Comparison of ENCODE assay signal across 1 cellular context in the genomic region with DNA sequence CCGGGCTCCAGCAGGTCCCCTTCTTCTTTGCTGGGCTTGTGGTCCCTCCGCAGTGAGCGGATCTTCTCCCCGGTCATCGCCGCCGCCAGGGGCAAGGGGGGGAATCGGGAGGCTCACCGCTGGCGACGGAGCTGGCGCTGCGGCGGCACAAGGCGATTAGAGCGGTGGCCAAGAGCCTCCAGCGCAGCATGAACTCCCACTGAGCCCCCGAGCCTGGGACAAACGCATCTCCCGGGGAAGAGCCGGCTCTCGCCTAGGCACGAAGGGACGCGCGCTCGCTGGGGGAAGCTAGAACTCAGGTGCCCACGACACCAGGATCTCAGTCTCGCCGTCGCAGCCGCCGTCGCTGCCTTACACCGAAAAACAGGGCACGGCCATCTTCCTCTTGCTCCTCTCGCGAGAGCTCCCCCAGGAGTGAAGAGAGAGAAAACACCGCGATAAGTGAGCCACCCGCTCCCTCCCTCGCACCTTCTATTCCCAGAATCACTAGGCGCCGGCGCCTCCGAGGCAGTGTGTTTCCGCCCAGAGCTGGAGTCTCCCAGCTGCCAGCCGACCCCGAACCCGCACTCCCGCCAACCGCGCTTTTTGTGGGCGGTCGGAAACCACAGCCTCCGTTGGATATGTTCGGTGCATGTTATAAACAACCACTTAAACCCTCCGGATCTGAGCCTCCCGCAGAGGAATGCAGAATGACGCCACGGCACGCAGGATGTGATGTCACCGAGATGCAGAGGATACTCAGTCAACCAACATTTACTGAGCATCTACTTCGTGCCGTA.
TF ChIP-seq lines count a peak whose summit lies in the region.

A gene with protein sequence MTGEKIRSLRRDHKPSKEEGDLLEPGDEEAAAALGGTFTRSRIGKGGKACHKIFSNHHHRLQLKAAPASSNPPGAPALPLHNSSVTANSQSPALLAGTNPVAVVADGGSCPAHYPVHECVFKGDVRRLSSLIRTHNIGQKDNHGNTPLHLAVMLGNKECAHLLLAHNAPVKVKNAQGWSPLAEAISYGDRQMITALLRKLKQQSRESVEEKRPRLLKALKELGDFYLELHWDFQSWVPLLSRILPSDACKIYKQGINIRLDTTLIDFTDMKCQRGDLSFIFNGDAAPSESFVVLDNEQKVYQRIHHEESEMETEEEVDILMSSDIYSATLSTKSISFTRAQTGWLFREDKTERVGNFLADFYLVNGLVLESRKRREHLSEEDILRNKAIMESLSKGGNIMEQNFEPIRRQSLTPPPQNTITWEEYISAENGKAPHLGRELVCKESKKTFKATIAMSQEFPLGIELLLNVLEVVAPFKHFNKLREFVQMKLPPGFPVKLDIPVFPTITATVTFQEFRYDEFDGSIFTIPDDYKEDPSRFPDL (minus strand): TSS at position 391 of the 779 bp plus-strand sequence. CDS start 314 bp downstream, at position 77.

TF ChIP-seq in K562, 482 proteins besides CTCF, POLR2A, EP300 and RAD21 (continued from another document and continues in another):
- TF ChIP-seq, protein P1, sequence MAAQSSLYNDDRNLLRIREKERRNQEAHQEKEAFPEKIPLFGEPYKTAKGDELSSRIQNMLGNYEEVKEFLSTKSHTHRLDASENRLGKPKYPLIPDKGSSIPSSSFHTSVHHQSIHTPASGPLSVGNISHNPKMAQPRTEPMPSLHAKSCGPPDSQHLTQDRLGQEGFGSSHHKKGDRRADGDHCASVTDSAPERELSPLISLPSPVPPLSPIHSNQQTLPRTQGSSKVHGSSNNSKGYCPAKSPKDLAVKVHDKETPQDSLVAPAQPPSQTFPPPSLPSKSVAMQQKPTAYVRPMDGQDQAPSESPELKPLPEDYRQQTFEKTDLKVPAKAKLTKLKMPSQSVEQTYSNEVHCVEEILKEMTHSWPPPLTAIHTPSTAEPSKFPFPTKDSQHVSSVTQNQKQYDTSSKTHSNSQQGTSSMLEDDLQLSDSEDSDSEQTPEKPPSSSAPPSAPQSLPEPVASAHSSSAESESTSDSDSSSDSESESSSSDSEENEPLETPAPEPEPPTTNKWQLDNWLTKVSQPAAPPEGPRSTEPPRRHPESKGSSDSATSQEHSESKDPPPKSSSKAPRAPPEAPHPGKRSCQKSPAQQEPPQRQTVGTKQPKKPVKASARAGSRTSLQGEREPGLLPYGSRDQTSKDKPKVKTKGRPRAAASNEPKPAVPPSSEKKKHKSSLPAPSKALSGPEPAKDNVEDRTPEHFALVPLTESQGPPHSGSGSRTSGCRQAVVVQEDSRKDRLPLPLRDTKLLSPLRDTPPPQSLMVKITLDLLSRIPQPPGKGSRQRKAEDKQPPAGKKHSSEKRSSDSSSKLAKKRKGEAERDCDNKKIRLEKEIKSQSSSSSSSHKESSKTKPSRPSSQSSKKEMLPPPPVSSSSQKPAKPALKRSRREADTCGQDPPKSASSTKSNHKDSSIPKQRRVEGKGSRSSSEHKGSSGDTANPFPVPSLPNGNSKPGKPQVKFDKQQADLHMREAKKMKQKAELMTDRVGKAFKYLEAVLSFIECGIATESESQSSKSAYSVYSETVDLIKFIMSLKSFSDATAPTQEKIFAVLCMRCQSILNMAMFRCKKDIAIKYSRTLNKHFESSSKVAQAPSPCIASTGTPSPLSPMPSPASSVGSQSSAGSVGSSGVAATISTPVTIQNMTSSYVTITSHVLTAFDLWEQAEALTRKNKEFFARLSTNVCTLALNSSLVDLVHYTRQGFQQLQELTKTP (IDR thresholded peaks at IDR 0.05; ENCODE audit: low read depth in 1 of 2, partially characterized antibody in 2 of 2), result peak in 1 of 2 experiments; percentile 71
- TF ChIP-seq, protein P2, sequence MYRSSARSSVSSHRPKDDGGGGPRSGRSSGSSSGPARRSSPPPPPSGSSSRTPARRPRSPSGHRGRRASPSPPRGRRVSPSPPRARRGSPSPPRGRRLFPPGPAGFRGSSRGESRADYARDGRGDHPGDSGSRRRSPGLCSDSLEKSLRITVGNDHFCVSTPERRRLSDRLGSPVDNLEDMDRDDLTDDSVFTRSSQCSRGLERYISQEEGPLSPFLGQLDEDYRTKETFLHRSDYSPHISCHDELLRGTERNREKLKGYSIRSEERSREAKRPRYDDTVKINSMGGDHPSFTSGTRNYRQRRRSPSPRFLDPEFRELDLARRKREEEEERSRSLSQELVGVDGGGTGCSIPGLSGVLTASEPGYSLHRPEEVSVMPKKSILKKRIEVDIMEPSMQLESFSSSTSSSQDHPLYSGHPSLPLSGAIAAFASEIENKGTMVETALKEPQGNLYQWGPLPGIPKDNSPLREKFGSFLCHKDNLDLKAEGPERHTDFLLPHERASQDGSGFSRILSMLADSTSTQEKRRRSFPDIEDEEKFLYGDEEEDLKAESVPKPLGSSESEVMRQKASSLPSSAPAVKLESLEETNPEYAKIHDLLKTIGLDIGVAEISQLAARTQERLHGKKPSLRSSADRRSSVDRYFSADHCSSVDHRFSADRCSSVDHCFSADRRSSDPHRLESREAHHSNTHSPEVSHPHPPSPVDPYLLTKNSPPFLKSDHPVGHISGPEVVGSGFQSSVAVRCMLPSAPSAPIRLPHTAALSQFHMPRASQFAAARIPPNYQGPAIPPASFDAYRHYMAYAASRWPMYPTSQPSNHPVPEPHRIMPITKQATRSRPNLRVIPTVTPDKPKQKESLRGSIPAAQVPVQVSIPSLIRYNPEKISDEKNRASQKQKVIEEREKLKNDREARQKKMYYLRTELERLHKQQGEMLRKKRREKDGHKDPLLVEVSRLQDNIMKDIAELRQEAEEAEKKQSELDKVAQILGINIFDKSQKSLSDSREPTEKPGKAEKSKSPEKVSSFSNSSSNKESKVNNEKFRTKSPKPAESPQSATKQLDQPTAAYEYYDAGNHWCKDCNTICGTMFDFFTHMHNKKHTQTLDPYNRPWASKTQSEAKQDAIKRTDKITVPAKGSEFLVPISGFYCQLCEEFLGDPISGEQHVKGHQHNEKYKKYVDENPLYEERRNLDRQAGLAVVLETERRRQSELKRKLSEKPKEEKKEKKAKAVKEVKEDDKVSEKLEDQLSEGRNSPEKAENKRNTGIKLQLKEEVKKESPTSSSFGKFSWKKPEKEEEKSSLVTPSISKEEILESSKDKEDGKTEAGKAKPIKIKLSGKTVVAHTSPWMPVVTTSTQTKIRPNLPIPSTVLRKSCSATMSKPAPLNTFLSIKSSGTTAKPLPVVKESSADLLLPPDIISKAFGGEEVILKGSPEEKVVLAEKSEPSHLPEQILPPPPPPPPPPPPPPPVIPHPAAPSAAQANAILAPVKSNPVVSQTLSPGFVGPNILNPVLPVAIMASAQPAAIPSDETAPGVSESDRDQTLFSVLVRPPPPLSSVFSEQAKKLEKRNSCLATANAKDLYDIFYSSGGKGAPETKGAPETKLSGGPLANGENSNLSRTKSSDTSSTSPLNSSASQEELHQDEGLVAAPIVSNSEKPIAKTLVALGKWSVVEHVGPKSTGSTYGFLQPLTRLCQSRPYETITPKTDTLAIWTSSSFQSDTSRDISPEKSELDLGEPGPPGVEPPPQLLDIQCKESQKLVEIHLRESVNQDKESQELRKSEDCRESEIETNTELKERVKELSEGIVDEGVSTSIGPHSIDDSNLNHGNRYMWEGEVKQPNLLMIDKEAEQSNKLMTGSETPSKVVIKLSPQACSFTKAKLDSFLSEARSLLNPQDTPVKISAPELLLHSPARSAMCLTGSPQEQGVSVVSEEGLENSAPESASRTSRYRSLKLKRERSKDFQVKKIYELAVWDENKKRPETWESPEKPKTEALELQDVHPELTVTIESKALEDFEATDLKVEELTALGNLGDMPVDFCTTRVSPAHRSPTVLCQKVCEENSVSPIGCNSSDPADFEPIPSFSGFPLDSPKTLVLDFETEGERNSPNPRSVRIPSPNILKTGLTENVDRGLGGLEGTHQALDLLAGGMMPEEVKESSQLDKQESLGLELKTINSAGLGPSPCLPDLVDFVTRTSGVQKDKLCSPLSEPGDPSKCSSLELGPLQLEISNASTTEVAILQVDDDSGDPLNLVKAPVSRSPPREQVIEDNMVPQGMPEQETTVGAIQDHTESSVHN (IDR thresholded peaks at IDR 0.05; ENCODE audit: borderline replicate concordance in 1 of 2, low read depth in 1 of 2), result no peak
- no peak for TF ChIP-seq SRSF7 (optimal IDR thresholded peaks at IDR 0.05; ENCODE audit: low read depth, low read length)
- TF ChIP-seq ADNP (tag; IDR thresholded peaks at IDR 0.05), result no peak
- TF ChIP-seq, protein P3, sequence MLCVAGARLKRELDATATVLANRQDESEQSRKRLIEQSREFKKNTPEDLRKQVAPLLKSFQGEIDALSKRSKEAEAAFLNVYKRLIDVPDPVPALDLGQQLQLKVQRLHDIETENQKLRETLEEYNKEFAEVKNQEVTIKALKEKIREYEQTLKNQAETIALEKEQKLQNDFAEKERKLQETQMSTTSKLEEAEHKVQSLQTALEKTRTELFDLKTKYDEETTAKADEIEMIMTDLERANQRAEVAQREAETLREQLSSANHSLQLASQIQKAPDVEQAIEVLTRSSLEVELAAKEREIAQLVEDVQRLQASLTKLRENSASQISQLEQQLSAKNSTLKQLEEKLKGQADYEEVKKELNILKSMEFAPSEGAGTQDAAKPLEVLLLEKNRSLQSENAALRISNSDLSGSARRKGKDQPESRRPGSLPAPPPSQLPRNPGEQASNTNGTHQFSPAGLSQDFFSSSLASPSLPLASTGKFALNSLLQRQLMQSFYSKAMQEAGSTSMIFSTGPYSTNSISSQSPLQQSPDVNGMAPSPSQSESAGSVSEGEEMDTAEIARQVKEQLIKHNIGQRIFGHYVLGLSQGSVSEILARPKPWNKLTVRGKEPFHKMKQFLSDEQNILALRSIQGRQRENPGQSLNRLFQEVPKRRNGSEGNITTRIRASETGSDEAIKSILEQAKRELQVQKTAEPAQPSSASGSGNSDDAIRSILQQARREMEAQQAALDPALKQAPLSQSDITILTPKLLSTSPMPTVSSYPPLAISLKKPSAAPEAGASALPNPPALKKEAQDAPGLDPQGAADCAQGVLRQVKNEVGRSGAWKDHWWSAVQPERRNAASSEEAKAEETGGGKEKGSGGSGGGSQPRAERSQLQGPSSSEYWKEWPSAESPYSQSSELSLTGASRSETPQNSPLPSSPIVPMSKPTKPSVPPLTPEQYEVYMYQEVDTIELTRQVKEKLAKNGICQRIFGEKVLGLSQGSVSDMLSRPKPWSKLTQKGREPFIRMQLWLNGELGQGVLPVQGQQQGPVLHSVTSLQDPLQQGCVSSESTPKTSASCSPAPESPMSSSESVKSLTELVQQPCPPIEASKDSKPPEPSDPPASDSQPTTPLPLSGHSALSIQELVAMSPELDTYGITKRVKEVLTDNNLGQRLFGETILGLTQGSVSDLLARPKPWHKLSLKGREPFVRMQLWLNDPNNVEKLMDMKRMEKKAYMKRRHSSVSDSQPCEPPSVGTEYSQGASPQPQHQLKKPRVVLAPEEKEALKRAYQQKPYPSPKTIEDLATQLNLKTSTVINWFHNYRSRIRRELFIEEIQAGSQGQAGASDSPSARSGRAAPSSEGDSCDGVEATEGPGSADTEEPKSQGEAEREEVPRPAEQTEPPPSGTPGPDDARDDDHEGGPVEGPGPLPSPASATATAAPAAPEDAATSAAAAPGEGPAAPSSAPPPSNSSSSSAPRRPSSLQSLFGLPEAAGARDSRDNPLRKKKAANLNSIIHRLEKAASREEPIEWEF (CRISPR knock-in tag; IDR thresholded peaks at IDR 0.05), result no peak
- no peak for TF ChIP-seq FOXJ2 (tag; IDR thresholded peaks at IDR 0.05)
- TF ChIP-seq KAT7 (CRISPR knock-in tag; IDR thresholded peaks at IDR 0.05; ENCODE audit: borderline replicate concordance), result peak; percentile 84; the same call in 1 of the 2 replicates
- TF ChIP-seq ZFX (CRISPR knock-in tag; IDR thresholded peaks at IDR 0.05), result peak; percentile 60
- no peak for TF ChIP-seq ZNF316 (IDR thresholded peaks at IDR 0.05)
- TF ChIP-seq, protein P4, sequence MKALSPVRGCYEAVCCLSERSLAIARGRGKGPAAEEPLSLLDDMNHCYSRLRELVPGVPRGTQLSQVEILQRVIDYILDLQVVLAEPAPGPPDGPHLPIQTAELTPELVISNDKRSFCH (CRISPR knock-in tag; IDR thresholded peaks at IDR 0.05), result no peak
- TF ChIP-seq, protein P4 (tag; IDR thresholded peaks at IDR 0.05), result 0 out of 2 replicates have a peak, but pooled peaks have one; percentile 61
- no peak for TF ChIP-seq ZNF431 (CRISPR knock-in tag; IDR thresholded peaks at IDR 0.05)
- TF ChIP-seq RNF2 (IDR thresholded peaks at IDR 0.05), result peak; percentile 76
- TF ChIP-seq NR3C1 (CRISPR knock-in tag; IDR thresholded peaks at IDR 0.05), result no peak
- TF ChIP-seq PPARD (CRISPR knock-in tag; IDR thresholded peaks at IDR 0.05), result no peak
- TF ChIP-seq MCM7 (IDR thresholded peaks at IDR 0.05), result no peak
- TF ChIP-seq ZBTB17 (CRISPR knock-in tag; IDR thresholded peaks at IDR 0.05), result peak; percentile 52; the same call in 1 of the 2 replicates
- TF ChIP-seq FOXK2 (conservative IDR thresholded peaks at IDR 0.05 in 1 of 2, IDR thresholded peaks at IDR 0.05 in 1 of 2; ENCODE audit: low read depth in 2 of 2), result peak; percentile 76 to 78; a peak in 3 of 4 replicates
- TF ChIP-seq TCFL5 (CRISPR knock-in tag; conservative IDR thresholded peaks at IDR 0.05), result no peak
- TF ChIP-seq, protein P5, sequence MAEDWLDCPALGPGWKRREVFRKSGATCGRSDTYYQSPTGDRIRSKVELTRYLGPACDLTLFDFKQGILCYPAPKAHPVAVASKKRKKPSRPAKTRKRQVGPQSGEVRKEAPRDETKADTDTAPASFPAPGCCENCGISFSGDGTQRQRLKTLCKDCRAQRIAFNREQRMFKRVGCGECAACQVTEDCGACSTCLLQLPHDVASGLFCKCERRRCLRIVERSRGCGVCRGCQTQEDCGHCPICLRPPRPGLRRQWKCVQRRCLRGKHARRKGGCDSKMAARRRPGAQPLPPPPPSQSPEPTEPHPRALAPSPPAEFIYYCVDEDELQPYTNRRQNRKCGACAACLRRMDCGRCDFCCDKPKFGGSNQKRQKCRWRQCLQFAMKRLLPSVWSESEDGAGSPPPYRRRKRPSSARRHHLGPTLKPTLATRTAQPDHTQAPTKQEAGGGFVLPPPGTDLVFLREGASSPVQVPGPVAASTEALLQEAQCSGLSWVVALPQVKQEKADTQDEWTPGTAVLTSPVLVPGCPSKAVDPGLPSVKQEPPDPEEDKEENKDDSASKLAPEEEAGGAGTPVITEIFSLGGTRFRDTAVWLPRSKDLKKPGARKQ (CRISPR knock-in tag; IDR thresholded peaks at IDR 0.05), result no peak
- no peak for TF ChIP-seq NR2C2 (CRISPR knock-in tag; IDR thresholded peaks at IDR 0.05)
- TF ChIP-seq NR2C2 (tag; IDR thresholded peaks at IDR 0.05), result peak; percentile 68
- TF ChIP-seq NONO (IDR thresholded peaks at IDR 0.05; ENCODE audit: low read depth in 2 of 2, low read length in 1 of 2), result no peak
- TF ChIP-seq NELFE (IDR thresholded peaks at IDR 0.05; ENCODE audit: insufficient read depth, insufficient read length), result peak; percentile 40
- peak; percentile 88 to 90 for TF ChIP-seq ARNT (IDR thresholded peaks at IDR 0.05)
- TF ChIP-seq CHD2 (IDR thresholded peaks at IDR 0.05; ENCODE audit: low read depth, low read length), result peak; percentile 97
- TF ChIP-seq HIVEP1 (CRISPR knock-in tag; IDR thresholded peaks at IDR 0.05), result no peak
